In genomic region chr2:152472524-152472923, GRCh38 we compare ENCODE assay signal across 1 cellular context.
TF ChIP-seq lines count a peak whose summit lies in the region.

No MANE protein-coding gene starts in this region.

TF ChIP-seq in HepG2, 621 proteins besides CTCF, POLR2A, EP300 and RAD21 (continued from another document and continues in another):
- TF ChIP-seq KLF12 (CRISPR knock-in tag; IDR thresholded peaks at IDR 0.05; ENCODE audit: borderline replicate concordance) (no peak), ZNF597 (CRISPR knock-in tag; IDR thresholded peaks at IDR 0.05) (no peak), CREB1 (IDR thresholded peaks at IDR 0.05) (no peak), CREB1 (CRISPR knock-in tag; IDR thresholded peaks at IDR 0.05) (peak; percentile 33; the same call in 1 of the 2 replicates), AHDC1 (CRISPR knock-in tag; IDR thresholded peaks at IDR 0.05; ENCODE audit: borderline replicate concordance) (no peak; the same call in 1 of the 2 replicates), PHF5A (CRISPR knock-in tag; IDR thresholded peaks at IDR 0.05; ENCODE audit: low read depth, unreplicated experiment) (no peak), SALL2 (CRISPR knock-in tag; IDR thresholded peaks at IDR 0.05) (no peak), ZFP36L2 (CRISPR knock-in tag; IDR thresholded peaks at IDR 0.05) (no peak), STAT6 (CRISPR knock-in tag; IDR thresholded peaks at IDR 0.05; ENCODE audit: borderline replicate concordance) (no peak), ZNF703 (CRISPR knock-in tag; IDR thresholded peaks at IDR 0.05; ENCODE audit: borderline replicate concordance) (no peak), TEAD3 (CRISPR knock-in tag; optimal IDR thresholded peaks at IDR 0.05; ENCODE audit: borderline replicate concordance) (peak; percentile 88), DPF2 (CRISPR knock-in tag; IDR thresholded peaks at IDR 0.05; ENCODE audit: borderline replicate concordance, low read depth) (0 out of 2 replicates have a peak, but pooled peaks have one; percentile 52), SOX5 (CRISPR knock-in tag; IDR thresholded peaks at IDR 0.05; ENCODE audit: borderline replicate concordance) (0 out of 2 replicates have a peak, but pooled peaks have one; percentile 17), GATAD1 (CRISPR knock-in tag; IDR thresholded peaks at IDR 0.05) (no peak), POLR2G (IDR thresholded peaks at IDR 0.05; ENCODE audit: low read depth, low read length) (no peak), ZNF180 (CRISPR knock-in tag; IDR thresholded peaks at IDR 0.05; ENCODE audit: borderline replicate concordance, low read depth) (no peak), ZNF101 (CRISPR knock-in tag; IDR thresholded peaks at IDR 0.05; ENCODE audit: borderline replicate concordance, low read depth) (no peak), ARNTL (CRISPR knock-in tag; IDR thresholded peaks at IDR 0.05) (0 out of 2 replicates have a peak, but pooled peaks have one; percentile 29), E2F5 (CRISPR knock-in tag; conservative IDR thresholded peaks at IDR 0.05) (no peak), ZNF569 (CRISPR knock-in tag; IDR thresholded peaks at IDR 0.05; ENCODE audit: borderline replicate concordance) (no peak), KMT2A (CRISPR knock-in tag; IDR thresholded peaks at IDR 0.05) (0 out of 2 replicates have a peak, but pooled peaks have one; percentile 45), HDAC2 (CRISPR knock-in tag; IDR thresholded peaks at IDR 0.05) (peak; percentile 82), CEBPB (IDR thresholded peaks at IDR 0.05; ENCODE audit: borderline replicate concordance, low read depth, low read length) (peak; percentile 84), POGZ (CRISPR knock-in tag; IDR thresholded peaks at IDR 0.05) (peak; percentile 42; the same call in 1 of the 2 replicates), ZMYM2 (CRISPR knock-in tag; IDR thresholded peaks at IDR 0.05) (no peak), CENPBD1 (CRISPR knock-in tag; IDR thresholded peaks at IDR 0.05; ENCODE audit: borderline replicate concordance, low read depth) (no peak), CEBPG (CRISPR knock-in tag; IDR thresholded peaks at IDR 0.05) (peak; percentile 83), SIX1 (CRISPR knock-in tag; IDR thresholded peaks at IDR 0.05; ENCODE audit: borderline replicate concordance) (peak; percentile 51; the same call in 1 of the 2 replicates), RCOR2 (CRISPR knock-in tag; IDR thresholded peaks at IDR 0.05) (peak; percentile 37; the same call in 1 of the 2 replicates), GPN1 (CRISPR knock-in tag; IDR thresholded peaks at IDR 0.05; ENCODE audit: borderline replicate concordance) (no peak), HNF4A (CRISPR knock-in tag; IDR thresholded peaks at IDR 0.05) (peak; percentile 62; the same call in 1 of the 2 replicates), ZNF550 (CRISPR knock-in tag; IDR thresholded peaks at IDR 0.05; ENCODE audit: borderline replicate concordance) (no peak), U2AF1 (optimal IDR thresholded peaks at IDR 0.05; ENCODE audit: low read depth, low read length) (no peak), GATAD2A (CRISPR knock-in tag; IDR thresholded peaks at IDR 0.05) (peak; percentile 89), NCOA2 (CRISPR knock-in tag; IDR thresholded peaks at IDR 0.05) (peak; percentile 64; the same call in 1 of the 2 replicates)
- TF ChIP-seq, protein P1, sequence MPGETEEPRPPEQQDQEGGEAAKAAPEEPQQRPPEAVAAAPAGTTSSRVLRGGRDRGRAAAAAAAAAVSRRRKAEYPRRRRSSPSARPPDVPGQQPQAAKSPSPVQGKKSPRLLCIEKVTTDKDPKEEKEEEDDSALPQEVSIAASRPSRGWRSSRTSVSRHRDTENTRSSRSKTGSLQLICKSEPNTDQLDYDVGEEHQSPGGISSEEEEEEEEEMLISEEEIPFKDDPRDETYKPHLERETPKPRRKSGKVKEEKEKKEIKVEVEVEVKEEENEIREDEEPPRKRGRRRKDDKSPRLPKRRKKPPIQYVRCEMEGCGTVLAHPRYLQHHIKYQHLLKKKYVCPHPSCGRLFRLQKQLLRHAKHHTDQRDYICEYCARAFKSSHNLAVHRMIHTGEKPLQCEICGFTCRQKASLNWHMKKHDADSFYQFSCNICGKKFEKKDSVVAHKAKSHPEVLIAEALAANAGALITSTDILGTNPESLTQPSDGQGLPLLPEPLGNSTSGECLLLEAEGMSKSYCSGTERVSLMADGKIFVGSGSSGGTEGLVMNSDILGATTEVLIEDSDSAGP (CRISPR knock-in tag; IDR thresholded peaks at IDR 0.05; ENCODE audit: borderline replicate concordance), result no peak
- TF ChIP-seq, protein P2, sequence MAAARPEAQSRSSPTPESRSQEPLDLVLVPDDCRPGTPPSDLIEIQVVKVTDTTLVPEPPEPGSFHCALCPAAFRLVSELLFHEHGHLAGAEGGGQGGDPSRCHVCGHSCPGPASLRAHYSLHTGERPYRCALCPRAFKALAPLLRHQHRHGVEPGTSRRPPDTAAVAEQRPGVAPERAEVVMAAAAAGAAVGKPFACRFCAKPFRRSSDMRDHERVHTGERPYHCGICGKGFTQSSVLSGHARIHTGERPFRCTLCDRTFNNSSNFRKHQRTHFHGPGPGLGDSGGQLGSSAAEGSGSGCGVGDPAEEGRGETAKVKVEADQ (CRISPR knock-in tag; IDR thresholded peaks at IDR 0.05; ENCODE audit: borderline replicate concordance), result no peak
- TF ChIP-seq, protein P3, sequence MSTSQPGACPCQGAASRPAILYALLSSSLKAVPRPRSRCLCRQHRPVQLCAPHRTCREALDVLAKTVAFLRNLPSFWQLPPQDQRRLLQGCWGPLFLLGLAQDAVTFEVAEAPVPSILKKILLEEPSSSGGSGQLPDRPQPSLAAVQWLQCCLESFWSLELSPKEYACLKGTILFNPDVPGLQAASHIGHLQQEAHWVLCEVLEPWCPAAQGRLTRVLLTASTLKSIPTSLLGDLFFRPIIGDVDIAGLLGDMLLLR (CRISPR knock-in tag; IDR thresholded peaks at IDR 0.05), result no peak
- TF ChIP-seq, protein P4, sequence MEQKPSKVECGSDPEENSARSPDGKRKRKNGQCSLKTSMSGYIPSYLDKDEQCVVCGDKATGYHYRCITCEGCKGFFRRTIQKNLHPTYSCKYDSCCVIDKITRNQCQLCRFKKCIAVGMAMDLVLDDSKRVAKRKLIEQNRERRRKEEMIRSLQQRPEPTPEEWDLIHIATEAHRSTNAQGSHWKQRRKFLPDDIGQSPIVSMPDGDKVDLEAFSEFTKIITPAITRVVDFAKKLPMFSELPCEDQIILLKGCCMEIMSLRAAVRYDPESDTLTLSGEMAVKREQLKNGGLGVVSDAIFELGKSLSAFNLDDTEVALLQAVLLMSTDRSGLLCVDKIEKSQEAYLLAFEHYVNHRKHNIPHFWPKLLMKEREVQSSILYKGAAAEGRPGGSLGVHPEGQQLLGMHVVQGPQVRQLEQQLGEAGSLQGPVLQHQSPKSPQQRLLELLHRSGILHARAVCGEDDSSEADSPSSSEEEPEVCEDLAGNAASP (CRISPR knock-in tag; IDR thresholded peaks at IDR 0.05; ENCODE audit: borderline replicate concordance), result 0 out of 2 replicates have a peak, but pooled peaks have one; percentile 21
- TF ChIP-seq, protein P5, sequence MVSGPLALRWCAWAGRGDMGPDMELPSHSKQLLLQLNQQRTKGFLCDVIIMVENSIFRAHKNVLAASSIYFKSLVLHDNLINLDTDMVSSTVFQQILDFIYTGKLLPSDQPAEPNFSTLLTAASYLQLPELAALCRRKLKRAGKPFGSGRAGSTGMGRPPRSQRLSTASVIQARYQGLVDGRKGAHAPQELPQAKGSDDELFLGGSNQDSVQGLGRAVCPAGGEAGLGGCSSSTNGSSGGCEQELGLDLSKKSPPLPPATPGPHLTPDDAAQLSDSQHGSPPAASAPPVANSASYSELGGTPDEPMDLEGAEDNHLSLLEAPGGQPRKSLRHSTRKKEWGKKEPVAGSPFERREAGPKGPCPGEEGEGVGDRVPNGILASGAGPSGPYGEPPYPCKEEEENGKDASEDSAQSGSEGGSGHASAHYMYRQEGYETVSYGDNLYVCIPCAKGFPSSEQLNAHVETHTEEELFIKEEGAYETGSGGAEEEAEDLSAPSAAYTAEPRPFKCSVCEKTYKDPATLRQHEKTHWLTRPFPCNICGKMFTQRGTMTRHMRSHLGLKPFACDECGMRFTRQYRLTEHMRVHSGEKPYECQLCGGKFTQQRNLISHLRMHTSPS (CRISPR knock-in tag; IDR thresholded peaks at IDR 0.05; ENCODE audit: low read depth), result no peak
- TF ChIP-seq, protein P6, sequence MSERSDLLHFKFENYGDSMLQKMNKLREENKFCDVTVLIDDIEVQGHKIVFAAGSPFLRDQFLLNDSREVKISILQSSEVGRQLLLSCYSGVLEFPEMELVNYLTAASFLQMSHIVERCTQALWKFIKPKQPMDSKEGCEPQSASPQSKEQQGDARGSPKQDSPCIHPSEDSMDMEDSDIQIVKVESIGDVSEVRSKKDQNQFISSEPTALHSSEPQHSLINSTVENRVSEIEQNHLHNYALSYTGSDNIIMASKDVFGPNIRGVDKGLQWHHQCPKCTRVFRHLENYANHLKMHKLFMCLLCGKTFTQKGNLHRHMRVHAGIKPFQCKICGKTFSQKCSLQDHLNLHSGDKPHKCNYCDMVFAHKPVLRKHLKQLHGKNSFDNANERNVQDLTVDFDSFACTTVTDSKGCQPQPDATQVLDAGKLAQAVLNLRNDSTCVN (CRISPR knock-in tag; IDR thresholded peaks at IDR 0.05; ENCODE audit: borderline replicate concordance), result peak; percentile 60; the same call in 1 of the 2 replicates
